ENCODE assay signal across 1 cellular context in genomic region chr9:95511232-95511951, GRCh38.
TF ChIP-seq lines count a peak whose summit lies in the region.

No MANE protein-coding gene starts in this region.

TF ChIP-seq in HepG2, 621 proteins besides CTCF, POLR2A, EP300 and RAD21 (continued from another document and continues in another):
- TF ChIP-seq ZNF781 (CRISPR knock-in tag; IDR thresholded peaks at IDR 0.05; ENCODE audit: borderline replicate concordance, not compliant biosample characterization) (peak; percentile 35), CBFB (CRISPR knock-in tag; IDR thresholded peaks at IDR 0.05) (0 out of 2 replicates have a peak, but pooled peaks have one; percentile 16), ZNF644 (CRISPR knock-in tag; IDR thresholded peaks at IDR 0.05; ENCODE audit: low read depth) (no peak), PITX1 (CRISPR knock-in tag; IDR thresholded peaks at IDR 0.05) (no peak), KAT7 (CRISPR knock-in tag; IDR thresholded peaks at IDR 0.05; ENCODE audit: borderline replicate concordance) (peak; percentile 31; the same call in 1 of the 2 replicates), ZFP90 (CRISPR knock-in tag; IDR thresholded peaks at IDR 0.05; ENCODE audit: borderline replicate concordance) (peak; percentile 58; the same call in 1 of the 2 replicates), FOXC1 (CRISPR knock-in tag; IDR thresholded peaks at IDR 0.05; ENCODE audit: borderline replicate concordance) (no peak), NR2F6 (IDR thresholded peaks at IDR 0.05) (no peak), NR2F6 (CRISPR knock-in tag; IDR thresholded peaks at IDR 0.05) (no peak), ATF1 (CRISPR knock-in tag; IDR thresholded peaks at IDR 0.05) (no peak), CENPT (CRISPR knock-in tag; IDR thresholded peaks at IDR 0.05; ENCODE audit: low read depth) (no peak), ZNF20 (CRISPR knock-in tag; IDR thresholded peaks at IDR 0.05) (no peak), ZNF354B (CRISPR knock-in tag; IDR thresholded peaks at IDR 0.05) (no peak), ZMAT3 (CRISPR knock-in tag; conservative IDR thresholded peaks at IDR 0.05) (no peak), HNF1B (CRISPR knock-in tag; IDR thresholded peaks at IDR 0.05) (peak; percentile 55; the same call in 1 of the 2 replicates), ZNF780A (CRISPR knock-in tag; IDR thresholded peaks at IDR 0.05) (0 out of 2 replicates have a peak, but pooled peaks have one; percentile 18), ZNF775 (CRISPR knock-in tag; IDR thresholded peaks at IDR 0.05; ENCODE audit: borderline replicate concordance) (0 out of 2 replicates have a peak, but pooled peaks have one; percentile 23), ZNF549 (CRISPR knock-in tag; IDR thresholded peaks at IDR 0.05) (no peak), MXD1 (CRISPR knock-in tag; IDR thresholded peaks at IDR 0.05) (peak; percentile 58; the same call in 1 of the 2 replicates), GLMP (CRISPR knock-in tag; IDR thresholded peaks at IDR 0.05; ENCODE audit: borderline replicate concordance) (no peak), ZNF333 (CRISPR knock-in tag; IDR thresholded peaks at IDR 0.05; ENCODE audit: borderline replicate concordance) (no peak), TARDBP (CRISPR knock-in tag; IDR thresholded peaks at IDR 0.05) (peak; percentile 47), MXD4 (CRISPR knock-in tag; IDR thresholded peaks at IDR 0.05) (peak; percentile 91), AHR (CRISPR knock-in tag; IDR thresholded peaks at IDR 0.05) (peak; percentile 39; the same call in 1 of the 2 replicates)
- TF ChIP-seq, protein P1, sequence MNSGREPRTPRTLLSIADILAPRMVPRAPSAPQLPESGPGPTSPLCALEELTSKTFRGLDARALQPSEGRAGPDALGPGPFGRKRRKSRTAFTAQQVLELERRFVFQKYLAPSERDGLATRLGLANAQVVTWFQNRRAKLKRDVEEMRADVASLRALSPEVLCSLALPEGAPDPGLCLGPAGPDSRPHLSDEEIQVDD (CRISPR knock-in tag; IDR thresholded peaks at IDR 0.05; ENCODE audit: borderline replicate concordance): 0 out of 2 replicates have a peak, but pooled peaks have one; percentile 42
- TF ChIP-seq, protein P2, sequence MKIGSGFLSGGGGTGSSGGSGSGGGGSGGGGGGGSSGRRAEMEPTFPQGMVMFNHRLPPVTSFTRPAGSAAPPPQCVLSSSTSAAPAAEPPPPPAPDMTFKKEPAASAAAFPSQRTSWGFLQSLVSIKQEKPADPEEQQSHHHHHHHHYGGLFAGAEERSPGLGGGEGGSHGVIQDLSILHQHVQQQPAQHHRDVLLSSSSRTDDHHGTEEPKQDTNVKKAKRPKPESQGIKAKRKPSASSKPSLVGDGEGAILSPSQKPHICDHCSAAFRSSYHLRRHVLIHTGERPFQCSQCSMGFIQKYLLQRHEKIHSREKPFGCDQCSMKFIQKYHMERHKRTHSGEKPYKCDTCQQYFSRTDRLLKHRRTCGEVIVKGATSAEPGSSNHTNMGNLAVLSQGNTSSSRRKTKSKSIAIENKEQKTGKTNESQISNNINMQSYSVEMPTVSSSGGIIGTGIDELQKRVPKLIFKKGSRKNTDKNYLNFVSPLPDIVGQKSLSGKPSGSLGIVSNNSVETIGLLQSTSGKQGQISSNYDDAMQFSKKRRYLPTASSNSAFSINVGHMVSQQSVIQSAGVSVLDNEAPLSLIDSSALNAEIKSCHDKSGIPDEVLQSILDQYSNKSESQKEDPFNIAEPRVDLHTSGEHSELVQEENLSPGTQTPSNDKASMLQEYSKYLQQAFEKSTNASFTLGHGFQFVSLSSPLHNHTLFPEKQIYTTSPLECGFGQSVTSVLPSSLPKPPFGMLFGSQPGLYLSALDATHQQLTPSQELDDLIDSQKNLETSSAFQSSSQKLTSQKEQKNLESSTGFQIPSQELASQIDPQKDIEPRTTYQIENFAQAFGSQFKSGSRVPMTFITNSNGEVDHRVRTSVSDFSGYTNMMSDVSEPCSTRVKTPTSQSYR (CRISPR knock-in tag; IDR thresholded peaks at IDR 0.05; ENCODE audit: borderline replicate concordance): peak; percentile 60; the same call in 1 of the 2 replicates
- TF ChIP-seq, protein P3, sequence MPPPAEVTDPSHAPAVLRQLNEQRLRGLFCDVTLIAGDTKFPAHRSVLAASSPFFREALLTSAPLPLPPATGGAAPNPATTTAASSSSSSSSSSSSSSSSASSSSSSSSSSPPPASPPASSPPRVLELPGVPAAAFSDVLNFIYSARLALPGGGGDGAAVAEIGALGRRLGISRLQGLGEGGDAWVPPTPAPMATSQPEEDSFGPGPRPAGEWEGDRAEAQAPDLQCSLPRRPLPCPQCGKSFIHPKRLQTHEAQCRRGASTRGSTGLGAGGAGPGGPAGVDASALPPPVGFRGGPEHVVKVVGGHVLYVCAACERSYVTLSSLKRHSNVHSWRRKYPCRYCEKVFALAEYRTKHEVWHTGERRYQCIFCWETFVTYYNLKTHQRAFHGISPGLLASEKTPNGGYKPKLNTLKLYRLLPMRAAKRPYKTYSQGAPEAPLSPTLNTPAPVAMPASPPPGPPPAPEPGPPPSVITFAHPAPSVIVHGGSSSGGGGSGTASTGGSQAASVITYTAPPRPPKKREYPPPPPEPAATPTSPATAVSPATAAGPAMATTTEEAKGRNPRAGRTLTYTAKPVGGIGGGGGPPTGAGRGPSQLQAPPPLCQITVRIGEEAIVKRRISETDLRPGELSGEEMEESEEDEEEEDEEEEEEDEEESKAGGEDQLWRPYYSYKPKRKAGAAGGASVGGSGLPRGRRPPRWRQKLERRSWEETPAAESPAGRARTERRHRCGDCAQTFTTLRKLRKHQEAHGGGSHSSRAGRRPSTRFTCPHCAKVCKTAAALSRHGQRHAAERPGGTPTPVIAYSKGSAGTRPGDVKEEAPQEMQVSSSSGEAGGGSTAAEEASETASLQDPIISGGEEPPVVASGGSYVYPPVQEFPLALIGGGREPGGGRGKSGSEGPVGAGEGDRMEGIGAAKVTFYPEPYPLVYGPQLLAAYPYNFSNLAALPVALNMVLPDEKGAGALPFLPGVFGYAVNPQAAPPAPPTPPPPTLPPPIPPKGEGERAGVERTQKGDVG (CRISPR knock-in tag; IDR thresholded peaks at IDR 0.05; ENCODE audit: borderline replicate concordance): no peak
- TF ChIP-seq, protein P4, sequence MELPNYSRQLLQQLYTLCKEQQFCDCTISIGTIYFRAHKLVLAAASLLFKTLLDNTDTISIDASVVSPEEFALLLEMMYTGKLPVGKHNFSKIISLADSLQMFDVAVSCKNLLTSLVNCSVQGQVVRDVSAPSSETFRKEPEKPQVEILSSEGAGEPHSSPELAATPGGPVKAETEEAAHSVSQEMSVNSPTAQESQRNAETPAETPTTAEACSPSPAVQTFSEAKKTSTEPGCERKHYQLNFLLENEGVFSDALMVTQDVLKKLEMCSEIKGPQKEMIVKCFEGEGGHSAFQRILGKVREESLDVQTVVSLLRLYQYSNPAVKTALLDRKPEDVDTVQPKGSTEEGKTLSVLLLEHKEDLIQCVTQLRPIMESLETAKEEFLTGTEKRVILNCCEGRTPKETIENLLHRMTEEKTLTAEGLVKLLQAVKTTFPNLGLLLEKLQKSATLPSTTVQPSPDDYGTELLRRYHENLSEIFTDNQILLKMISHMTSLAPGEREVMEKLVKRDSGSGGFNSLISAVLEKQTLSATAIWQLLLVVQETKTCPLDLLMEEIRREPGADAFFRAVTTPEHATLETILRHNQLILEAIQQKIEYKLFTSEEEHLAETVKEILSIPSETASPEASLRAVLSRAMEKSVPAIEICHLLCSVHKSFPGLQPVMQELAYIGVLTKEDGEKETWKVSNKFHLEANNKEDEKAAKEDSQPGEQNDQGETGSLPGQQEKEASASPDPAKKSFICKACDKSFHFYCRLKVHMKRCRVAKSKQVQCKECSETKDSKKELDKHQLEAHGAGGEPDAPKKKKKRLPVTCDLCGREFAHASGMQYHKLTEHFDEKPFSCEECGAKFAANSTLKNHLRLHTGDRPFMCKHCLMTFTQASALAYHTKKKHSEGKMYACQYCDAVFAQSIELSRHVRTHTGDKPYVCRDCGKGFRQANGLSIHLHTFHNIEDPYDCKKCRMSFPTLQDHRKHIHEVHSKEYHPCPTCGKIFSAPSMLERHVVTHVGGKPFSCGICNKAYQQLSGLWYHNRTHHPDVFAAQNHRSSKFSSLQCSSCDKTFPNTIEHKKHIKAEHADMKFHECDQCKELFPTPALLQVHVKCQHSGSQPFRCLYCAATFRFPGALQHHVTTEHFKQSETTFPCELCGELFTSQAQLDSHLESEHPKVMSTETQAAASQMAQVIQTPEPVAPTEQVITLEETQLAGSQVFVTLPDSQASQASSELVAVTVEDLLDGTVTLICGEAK (IDR thresholded peaks at IDR 0.05): no peak
- TF ChIP-seq, protein P4 (CRISPR knock-in tag; IDR thresholded peaks at IDR 0.05): no peak; the same call in none of the 2 replicates
- TF ChIP-seq, protein P5, sequence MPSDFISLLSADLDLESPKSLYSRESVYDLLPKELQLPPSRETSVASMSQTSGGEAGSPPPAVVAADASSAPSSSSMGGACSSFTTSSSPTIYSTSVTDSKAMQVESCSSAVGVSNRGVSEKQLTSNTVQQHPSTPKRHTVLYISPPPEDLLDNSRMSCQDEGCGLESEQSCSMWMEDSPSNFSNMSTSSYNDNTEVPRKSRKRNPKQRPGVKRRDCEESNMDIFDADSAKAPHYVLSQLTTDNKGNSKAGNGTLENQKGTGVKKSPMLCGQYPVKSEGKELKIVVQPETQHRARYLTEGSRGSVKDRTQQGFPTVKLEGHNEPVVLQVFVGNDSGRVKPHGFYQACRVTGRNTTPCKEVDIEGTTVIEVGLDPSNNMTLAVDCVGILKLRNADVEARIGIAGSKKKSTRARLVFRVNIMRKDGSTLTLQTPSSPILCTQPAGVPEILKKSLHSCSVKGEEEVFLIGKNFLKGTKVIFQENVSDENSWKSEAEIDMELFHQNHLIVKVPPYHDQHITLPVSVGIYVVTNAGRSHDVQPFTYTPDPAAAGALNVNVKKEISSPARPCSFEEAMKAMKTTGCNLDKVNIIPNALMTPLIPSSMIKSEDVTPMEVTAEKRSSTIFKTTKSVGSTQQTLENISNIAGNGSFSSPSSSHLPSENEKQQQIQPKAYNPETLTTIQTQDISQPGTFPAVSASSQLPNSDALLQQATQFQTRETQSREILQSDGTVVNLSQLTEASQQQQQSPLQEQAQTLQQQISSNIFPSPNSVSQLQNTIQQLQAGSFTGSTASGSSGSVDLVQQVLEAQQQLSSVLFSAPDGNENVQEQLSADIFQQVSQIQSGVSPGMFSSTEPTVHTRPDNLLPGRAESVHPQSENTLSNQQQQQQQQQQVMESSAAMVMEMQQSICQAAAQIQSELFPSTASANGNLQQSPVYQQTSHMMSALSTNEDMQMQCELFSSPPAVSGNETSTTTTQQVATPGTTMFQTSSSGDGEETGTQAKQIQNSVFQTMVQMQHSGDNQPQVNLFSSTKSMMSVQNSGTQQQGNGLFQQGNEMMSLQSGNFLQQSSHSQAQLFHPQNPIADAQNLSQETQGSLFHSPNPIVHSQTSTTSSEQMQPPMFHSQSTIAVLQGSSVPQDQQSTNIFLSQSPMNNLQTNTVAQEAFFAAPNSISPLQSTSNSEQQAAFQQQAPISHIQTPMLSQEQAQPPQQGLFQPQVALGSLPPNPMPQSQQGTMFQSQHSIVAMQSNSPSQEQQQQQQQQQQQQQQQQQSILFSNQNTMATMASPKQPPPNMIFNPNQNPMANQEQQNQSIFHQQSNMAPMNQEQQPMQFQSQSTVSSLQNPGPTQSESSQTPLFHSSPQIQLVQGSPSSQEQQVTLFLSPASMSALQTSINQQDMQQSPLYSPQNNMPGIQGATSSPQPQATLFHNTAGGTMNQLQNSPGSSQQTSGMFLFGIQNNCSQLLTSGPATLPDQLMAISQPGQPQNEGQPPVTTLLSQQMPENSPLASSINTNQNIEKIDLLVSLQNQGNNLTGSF (CRISPR knock-in tag; IDR thresholded peaks at IDR 0.05): no peak
